9 cellular contexts compared by ENCODE assay signal in genomic region chr20:64077876-64078551, GRCh38. TPM values are rescaled to one million over a fixed set of nuclear protein-coding genes. Genes with fewer than 3 reads are reported as not detected.
DNase-seq lines count a peak whose midpoint lies in the region; ATAC-seq and TF ChIP-seq lines count a peak whose summit lies in the region.
"Had no signal": no experiment of that assay in that cellular context is flagged by ENCODE, and none has a peak within 500 bp of the region (broad histone marks: within the 10 kb centered on the region; RNA-seq: fewer than 3 reads in every experiment).

No MANE protein-coding gene starts in this region.

- no peak for TF ChIP-seq CTCF in liver (IDR thresholded peaks at IDR 0.05; ENCODE audit: low read depth, low read length, missing input control)
- no peak for TF ChIP-seq CTCF in vagina (IDR thresholded peaks at IDR 0.05)

- POLR2A ChIA-PET in CD4-positive, alpha-beta memory T cell (lab: Charles Lee; ENCODE audit: partially characterized antibody), result interaction anchor here (0.6 to 3.5 kb wide), 13 partner anchors 10 to 1098 kb away, joined by 3 to 29 read pairs (median 12); partner anchors contain the start of genes LIME1, PCMTD2, PPDPF and PRPF6

- H3K9ac ChIP-seq in liver (ENCODE audit: low read depth in 1 of 2, low read length in 2 of 2), result peak overlapping the region in 1 of 2 donors; percentile 25

- intact Hi-C loops in CD4-positive, alpha-beta memory T cell (cut with micrococcal nuclease), result loop anchor here (1.0 to 2.0 kb wide), 2 partner anchors 15 to 177 kb away; partner anchors contain the start of genes PCMTD2 and TCEA2
- intact Hi-C loops in activated T-helper 1 cell treated with anti-CD3 and anti-CD28 coated beads, Interleukin-12 subunit alpha, Interleukin-12 subunit beta, Interleukin-2, Interleukin-4 antibody, amounts not matched to agents 30 ng/mL and 10 ng/mL and 1 ng/mL, durations not matched to agents 14 hours and 24 hours and 36 hours (cut with micrococcal nuclease), result loop anchor here (1.0 to 5.0 kb wide), 6 partner anchors 12 to 861 kb away; partner anchors contain the start of genes C20orf204, DNAJC5, RTEL1 and YTHDF1
- intact Hi-C loops in vagina (cut with DNase I), result no loop called here

- peak overlapping the region; percentile 69 to 92 (median 90) for H3K27ac Mint-ChIP-seq in CD4-positive, alpha-beta memory T cell
- peak overlapping the region; percentile 84 for H3K27ac Mint-ChIP-seq in activated T-helper 1 cell treated with anti-CD3 and anti-CD28 coated beads, Interleukin-12 subunit alpha, Interleukin-12 subunit beta, Interleukin-2, Interleukin-4 antibody, amounts not matched to agents 30 ng/mL and 10 ng/mL and 1 ng/mL, durations not matched to agents 14 hours and 24 hours and 36 hours

- peaks cover 25% of the 10 kb centered on the region for H3K36me3 ChIP-seq in CD4-positive, alpha-beta memory T cell (ENCODE audit: insufficient read depth, low read length)
- H3K36me3 ChIP-seq in MG63, result peaks cover 16% of the 10 kb centered on the region
- peaks cover 0 to 4% (median 0%) of the 10 kb centered on the region in 4 donors for H3K36me3 ChIP-seq in liver (ENCODE audit: control insufficient read depth in 4 of 4, insufficient read depth in 3 of 4, low read depth in 1 of 4, low read length in 3 of 4)
- H3K36me3 ChIP-seq in vagina, result peaks cover 0 to 9% of the 10 kb centered on the region in 2 donors

- peak; percentile 68 to 83 (median 71) for DNase-seq in CD4-positive, alpha-beta memory T cell
- DNase-seq in MG63 (no peak), vagina (ENCODE audit: extremely low spot score in 2 of 2) (no peak), NCI-H748 (lab: John Stamatoyannopoulos, UW; ENCODE audit: unreplicated experiment) (no peak), NCI-H446 treated with DMSO at 0.1 percent for 48 hours (lab: John Stamatoyannopoulos, UW) (no peak)
- peak; percentile 52 for DNase-seq in activated T-helper 1 cell treated with anti-CD3 and anti-CD28 coated beads, Interleukin-12 subunit alpha, Interleukin-12 subunit beta, Interleukin-2, Interleukin-4 antibody, amounts not matched to agents 30 ng/mL and 10 ng/mL and 1 ng/mL, durations not matched to agents 14 hours and 24 hours and 36 hours (ENCODE audit: low spot score)

- TF ChIP-seq POLR2A in vagina (IDR thresholded peaks at IDR 0.05), result no peak

- H3K4me1 ChIP-seq in CD4-positive, alpha-beta memory T cell (ENCODE audit: insufficient read depth, low read length), result peaks cover 38% of the 10 kb centered on the region
- H3K4me1 ChIP-seq in liver (ENCODE audit: control insufficient read depth in 4 of 4, insufficient read depth in 4 of 4, low read length in 3 of 4), result peaks cover 7 to 25% (median 10%) of the 10 kb centered on the region in 4 donors
- peaks cover 26% of the 10 kb centered on the region for H3K4me1 ChIP-seq in vagina

- peak overlapping the region; percentile 73 to 97 for H3K4me3 ChIP-seq in CD4-positive, alpha-beta memory T cell (ENCODE audit: low read length in 2 of 2)
- H3K4me3 ChIP-seq in MG63 (peak overlapping the region; percentile 94; the same call in 1 of the 2 replicates), liver (ENCODE audit: low read depth in 1 of 3, low read length in 3 of 3) (peak overlapping the region; percentile 6 to 61 (median 15)), vagina (peak overlapping the region; percentile 65 to 87)

- no peaks in the 10 kb centered on the region for H3K27me3 ChIP-seq in CD4-positive, alpha-beta memory T cell (ENCODE audit: insufficient read depth, low read length)
- H3K27me3 ChIP-seq in MG63 (no peaks in the 10 kb centered on the region), liver (ENCODE audit: control insufficient read depth in 4 of 4, insufficient read depth in 4 of 4, low read length in 3 of 4) (no peaks in the 10 kb centered on the region), vagina (no peaks in the 10 kb centered on the region)

- no peak for TF ChIP-seq RAD21 in liver (IDR thresholded peaks at IDR 0.05)

- H3K4me1 Mint-ChIP-seq in CD4-positive, alpha-beta memory T cell, result peaks cover 6 to 54% (median 29%) of the 10 kb centered on the region in 4 donors
- peaks cover 20% of the 10 kb centered on the region for H3K4me1 Mint-ChIP-seq in activated T-helper 1 cell treated with anti-CD3 and anti-CD28 coated beads, Interleukin-12 subunit alpha, Interleukin-12 subunit beta, Interleukin-2, Interleukin-4 antibody, amounts not matched to agents 30 ng/mL and 10 ng/mL and 1 ng/mL, durations not matched to agents 14 hours and 24 hours and 36 hours (ENCODE audit: low read depth)

- no peak for ATAC-seq in HG03520 (IDR thresholded peaks at IDR 0.05; ENCODE audit: unreplicated experiment)

- H3K4me3 Mint-ChIP-seq in CD4-positive, alpha-beta memory T cell, result peak overlapping the region; percentile 86 to 95 (median 90)
- H3K4me3 Mint-ChIP-seq in activated T-helper 1 cell treated with anti-CD3 and anti-CD28 coated beads, Interleukin-12 subunit alpha, Interleukin-12 subunit beta, Interleukin-2, Interleukin-4 antibody, amounts not matched to agents 30 ng/mL and 10 ng/mL and 1 ng/mL, durations not matched to agents 14 hours and 24 hours and 36 hours, result peak overlapping the region; percentile 93

- CTCF ChIA-PET in CD4-positive, alpha-beta memory T cell (lab: Charles Lee; ENCODE audit: partially characterized antibody), result interaction anchor here (0.9 to 4.0 kb wide), 6 partner anchors 8 to 98 kb away, joined by 3 to 22 read pairs (median 4); partner anchors contain the start of gene SAMD10

- no peaks in the 10 kb centered on the region for H3K9me3 Mint-ChIP-seq in CD4-positive, alpha-beta memory T cell
- H3K9me3 Mint-ChIP-seq in activated T-helper 1 cell treated with anti-CD3 and anti-CD28 coated beads, Interleukin-12 subunit alpha, Interleukin-12 subunit beta, Interleukin-2, Interleukin-4 antibody, amounts not matched to agents 30 ng/mL and 10 ng/mL and 1 ng/mL, durations not matched to agents 14 hours and 24 hours and 36 hours, result no peaks in the 10 kb centered on the region

- H3K27ac ChIP-seq in CD4-positive, alpha-beta memory T cell (ENCODE audit: low read depth, low read length), result peak overlapping the region; percentile 74
- H3K27ac ChIP-seq in liver (ENCODE audit: low read depth in 1 of 2, low read length in 2 of 2), result peak overlapping the region; percentile 58 to 63
- no peak overlapping the region for H3K27ac ChIP-seq in vagina
- H3K27ac ChIP-seq: epithelial cell of prostate had no signal

- H3K27me3 Mint-ChIP-seq in CD4-positive, alpha-beta memory T cell, result no peaks in the 10 kb centered on the region
- H3K27me3 Mint-ChIP-seq in activated T-helper 1 cell treated with anti-CD3 and anti-CD28 coated beads, Interleukin-12 subunit alpha, Interleukin-12 subunit beta, Interleukin-2, Interleukin-4 antibody, amounts not matched to agents 30 ng/mL and 10 ng/mL and 1 ng/mL, durations not matched to agents 14 hours and 24 hours and 36 hours (ENCODE audit: insufficient read depth), result peaks cover 4% of the 10 kb centered on the region

- WGBS in liver, result 70% methylated on average over 15 of the region's 15 CpGs

- peaks cover 0 to 26% of the 10 kb centered on the region in 2 donors for H3K36me3 Mint-ChIP-seq in CD4-positive, alpha-beta memory T cell
- H3K36me3 Mint-ChIP-seq in activated T-helper 1 cell treated with anti-CD3 and anti-CD28 coated beads, Interleukin-12 subunit alpha, Interleukin-12 subunit beta, Interleukin-2, Interleukin-4 antibody, amounts not matched to agents 30 ng/mL and 10 ng/mL and 1 ng/mL, durations not matched to agents 14 hours and 24 hours and 36 hours (ENCODE audit: low read depth), result peaks cover 8% of the 10 kb centered on the region

- no peaks in the 10 kb centered on the region for H3K9me3 ChIP-seq in CD4-positive, alpha-beta memory T cell (ENCODE audit: control insufficient read depth in 1 of 2, low read length in 2 of 2)
- H3K9me3 ChIP-seq in MG63 (no peaks in the 10 kb centered on the region), liver (ENCODE audit: control insufficient read depth in 4 of 4, low read length in 3 of 4) (no peaks in the 10 kb centered on the region), vagina (no peaks in the 10 kb centered on the region)

RNA-seq across cellular contexts. Expression of gene RGS19, which starts 1.3 kb away (rescaled TPM):
- total RNA-seq in CD4-positive, alpha-beta memory T cell, result 10 to 100 TPM; 35.0 to 35.6 TPM
- polyA plus RNA-seq in CD4-positive, alpha-beta memory T cell, result 100 to 1,000 TPM; 112 to 116 TPM
- total RNA-seq in MG63 (2014; rRNA removed; shearing (Covaris generic); ENCODE audit: low replicate concordance), result 20.2 and 40.9 TPM in 2 replicates
- total RNA-seq in activated T-helper 1 cell treated with anti-CD3 and anti-CD28 coated beads, Interleukin-12 subunit alpha, Interleukin-12 subunit beta, Interleukin-2, Interleukin-4 antibody, amounts not matched to agents 30 ng/mL and 10 ng/mL and 1 ng/mL, durations not matched to agents 14 hours and 24 hours and 36 hours, result 54.7 and 55.9 TPM in 2 replicates
- total RNA-seq in liver (10 to 100 TPM in 1 of 2 donors, 1 to 10 TPM in 1; 6.7 to 12.9 TPM), vagina (20.6 TPM)
- polyA plus RNA-seq in liver, result 1 to 10 TPM; 4.9 to 5.9 TPM

RNA-seq across cellular contexts. Expression of gene OPRL1, which starts 1.9 kb away (rescaled TPM):
- total RNA-seq in CD4-positive, alpha-beta memory T cell, result 1 to 10 TPM in 1 of 2 experiments, under 1 TPM in 1; 0.87 to 1.1 TPM
- polyA plus RNA-seq in CD4-positive, alpha-beta memory T cell, result 1 to 10 TPM in 1 of 2 donors, under 1 TPM in 1; 0.68 to 1.1 TPM
- 1.2 and 3.9 TPM in 2 replicates for total RNA-seq in MG63 (2014; rRNA removed; shearing (Covaris generic); ENCODE audit: low replicate concordance)
- total RNA-seq in activated T-helper 1 cell treated with anti-CD3 and anti-CD28 coated beads, Interleukin-12 subunit alpha, Interleukin-12 subunit beta, Interleukin-2, Interleukin-4 antibody, amounts not matched to agents 30 ng/mL and 10 ng/mL and 1 ng/mL, durations not matched to agents 14 hours and 24 hours and 36 hours, result 0.16 and 0.20 TPM in 2 replicates
- total RNA-seq in liver, result under 1 TPM; 0.42 to 0.79 TPM
- polyA plus RNA-seq in liver, result under 1 TPM; 0.04 to 0.28 TPM
- total RNA-seq in vagina, result 1.5 TPM

RNA-seq across cellular contexts. Expression of gene LKAAEAR1, which starts 6.2 kb away (rescaled TPM):
- under 1 TPM in 1 of 2 experiments, not detected in 1; 0.39 TPM for total RNA-seq in CD4-positive, alpha-beta memory T cell
- under 1 TPM; 0.30 to 0.63 TPM for polyA plus RNA-seq in CD4-positive, alpha-beta memory T cell
- total RNA-seq in MG63 (2014; rRNA removed; shearing (Covaris generic); ENCODE audit: low replicate concordance), result 5.0 and 9.9 TPM in 2 replicates
- 0.31 and 0.39 TPM in 2 replicates for total RNA-seq in activated T-helper 1 cell treated with anti-CD3 and anti-CD28 coated beads, Interleukin-12 subunit alpha, Interleukin-12 subunit beta, Interleukin-2, Interleukin-4 antibody, amounts not matched to agents 30 ng/mL and 10 ng/mL and 1 ng/mL, durations not matched to agents 14 hours and 24 hours and 36 hours
- total RNA-seq in liver (not detected), vagina (not detected)
- under 1 TPM in 1 of 2 donors, not detected in 1; 0.08 TPM for polyA plus RNA-seq in liver

RNA-seq across cellular contexts. Expression of gene TCEA2, which starts 15.0 kb away (rescaled TPM):
- total RNA-seq in CD4-positive, alpha-beta memory T cell, result 10 to 100 TPM; 43.3 to 45.9 TPM
- polyA plus RNA-seq in CD4-positive, alpha-beta memory T cell, result 10 to 100 TPM; 24.6 to 27.9 TPM
- 37.8 and 48.0 TPM in 2 replicates for total RNA-seq in MG63 (2014; rRNA removed; shearing (Covaris generic); ENCODE audit: low replicate concordance)
- 33.8 TPM in 2 replicates for total RNA-seq in activated T-helper 1 cell treated with anti-CD3 and anti-CD28 coated beads, Interleukin-12 subunit alpha, Interleukin-12 subunit beta, Interleukin-2, Interleukin-4 antibody, amounts not matched to agents 30 ng/mL and 10 ng/mL and 1 ng/mL, durations not matched to agents 14 hours and 24 hours and 36 hours
- total RNA-seq in liver, result 1 to 10 TPM; 4.6 to 6.4 TPM
- polyA plus RNA-seq in liver, result 10 to 100 TPM; 17.2 to 22.6 TPM
- total RNA-seq in vagina, result 33.1 TPM

RNA-seq across cellular contexts. Expression of gene SOX18, which starts 28.6 kb away (rescaled TPM):
- not detected for total RNA-seq in CD4-positive, alpha-beta memory T cell
- not detected for polyA plus RNA-seq in CD4-positive, alpha-beta memory T cell
- total RNA-seq in MG63 (2014; rRNA removed; shearing (Covaris generic); ENCODE audit: low replicate concordance), result 0.22 and 0.92 TPM in 2 replicates
- total RNA-seq in activated T-helper 1 cell treated with anti-CD3 and anti-CD28 coated beads, Interleukin-12 subunit alpha, Interleukin-12 subunit beta, Interleukin-2, Interleukin-4 antibody, amounts not matched to agents 30 ng/mL and 10 ng/mL and 1 ng/mL, durations not matched to agents 14 hours and 24 hours and 36 hours, result 1.3 TPM in 2 replicates
- 1 to 10 TPM; 2.1 to 3.1 TPM for total RNA-seq in liver
- 1 to 10 TPM; 1.1 to 5.8 TPM for polyA plus RNA-seq in liver
- 57.2 TPM for total RNA-seq in vagina

Comparison
In these comparisons a context has a peak if more than half of its experiments do, and no peak if none do; other contexts are left out.
1. DNase-seq: peak in CD4-positive, alpha-beta memory T cell (5 of 5) and activated T-helper 1 cell treated with anti-CD3 and anti-CD28 coated beads, Interleukin-12 subunit alpha, Interleukin-12 subunit beta, Interleukin-2, Interleukin-4 antibody, amounts not matched to agents 30 ng/mL and 10 ng/mL and 1 ng/mL, durations not matched to agents 14 hours and 24 hours and 36 hours (single experiment); none in MG63 (single experiment), vagina (0 of 2), NCI-H748 (single experiment) and NCI-H446 treated with DMSO at 0.1 percent for 48 hours (single experiment).
2. H3K4me3 ChIP-seq: peak in every context shown above with its lines; median percentile 94 in MG63; 85 in CD4-positive, alpha-beta memory T cell; 76 in vagina; 15 in liver.